13 cellular contexts compared by ENCODE assay signal in genomic region chr9:27482709-27483108, GRCh38. TPM values are rescaled to one million over a fixed set of nuclear protein-coding genes. Genes with fewer than 3 reads are reported as not detected.
A peak's percentile ranks its signal among the peaks of the same experiment; 100 is the strongest.
DNase-seq lines count a peak whose midpoint lies in the region; TF ChIP-seq lines count a peak whose summit lies in the region.
"Had no signal": no experiment of that assay in that cellular context is flagged by ENCODE, and none has a peak within 500 bp of the region (broad histone marks: within the 10 kb centered on the region; RNA-seq: fewer than 3 reads in every experiment).

No MANE protein-coding gene starts in this region.

- peaks cover 85% of the 10 kb centered on the region for H3K36me3 Mint-ChIP-seq in dendritic cell treated with granulocyte-macrophage colony-stimulating factor and Interleukin-4, amounts not matched to agents 40 ng/mL and 50 ng/mL, for 4 days (ENCODE audit: low read depth)

- H3K27me3 Mint-ChIP-seq in dendritic cell treated with granulocyte-macrophage colony-stimulating factor and Interleukin-4, amounts not matched to agents 40 ng/mL and 50 ng/mL, for 4 days = no peaks in the 10 kb centered on the region

- H2AFZ ChIP-seq in osteoblast (ENCODE audit: low read length) = no peak overlapping the region

- H3K4me1 Mint-ChIP-seq in dendritic cell treated with granulocyte-macrophage colony-stimulating factor and Interleukin-4, amounts not matched to agents 40 ng/mL and 50 ng/mL, for 4 days (ENCODE audit: low read depth) = peaks cover 79% of the 10 kb centered on the region

- no peaks in the 10 kb centered on the region for H3K36me3 ChIP-seq in osteoblast (ENCODE audit: insufficient read depth, low read length)

- no peaks in the 10 kb centered on the region for H3K9me3 ChIP-seq in osteoblast (ENCODE audit: low read depth, low read length)

- no peak for TF ChIP-seq CTCF in osteoblast (IDR thresholded peaks at IDR 0.05; ENCODE audit: extremely low read depth, low read depth, low read length)

- H3K4me2 ChIP-seq in osteoblast (ENCODE audit: insufficient read depth, low read length) = no peak overlapping the region

- intact Hi-C loops in dendritic cell treated with granulocyte-macrophage colony-stimulating factor and Interleukin-4, amounts not matched to agents 40 ng/mL and 50 ng/mL, for 4 days (cut with micrococcal nuclease) = loop anchor here (5.0 kb wide), 1 partner anchor 45 kb away; the partner anchor contains the start of gene MOB3B

- H3K79me2 ChIP-seq in osteoblast (ENCODE audit: insufficient read depth, low read length) = no peaks in the 10 kb centered on the region

- H3K4me3 Mint-ChIP-seq in dendritic cell treated with granulocyte-macrophage colony-stimulating factor and Interleukin-4, amounts not matched to agents 40 ng/mL and 50 ng/mL, for 4 days = no peak overlapping the region
- H3K4me3 Mint-ChIP-seq: CD8-positive, alpha-beta T cell; H9 had no signal

- H3K4me1 ChIP-seq in osteoblast (ENCODE audit: insufficient read depth, low read length) = no peaks in the 10 kb centered on the region

- H3K27ac Mint-ChIP-seq in dendritic cell treated with granulocyte-macrophage colony-stimulating factor and Interleukin-4, amounts not matched to agents 40 ng/mL and 50 ng/mL, for 4 days = peak overlapping the region; percentile 22
- H3K27ac Mint-ChIP-seq: CD8-positive, alpha-beta T cell; H9 had no signal

- no peaks in the 10 kb centered on the region for H3K27me3 ChIP-seq in osteoblast (ENCODE audit: insufficient read depth, low read length)
- H3K27me3 ChIP-seq: BLaER1 treated with 17β-estradiol and CSF1 and Interleukin-3, amounts not matched to agents 10 nM and 100 nM had no signal

- H3K9me3 Mint-ChIP-seq in dendritic cell treated with granulocyte-macrophage colony-stimulating factor and Interleukin-4, amounts not matched to agents 40 ng/mL and 50 ng/mL, for 4 days = peaks cover 14% of the 10 kb centered on the region

- no peak overlapping the region for H3K4me3 ChIP-seq in osteoblast (ENCODE audit: insufficient read depth, low read length)
- H3K4me3 ChIP-seq: BLaER1 treated with 17β-estradiol and CSF1 and Interleukin-3, amounts not matched to agents 10 nM and 100 nM had no signal

- DNase-seq in OCI-M1 (lab: John Stamatoyannopoulos, UW) (peak; percentile 36), osteoblast (ENCODE audit: insufficient read length, low spot score, missing footprints) (peak; percentile 34), T-helper 1 cell (no peak), NCI-H2029 treated with DMSO at 0.1 percent for 48 hours (lab: John Stamatoyannopoulos, UW) (no peak), OCI-M2 (lab: John Stamatoyannopoulos, UW; ENCODE audit: unreplicated experiment) (no peak)
- DNase-seq: ACHN; Calu3; CD8-positive, alpha-beta T cell; H9 had no signal

- no peaks in the 10 kb centered on the region for H4K20me1 ChIP-seq in osteoblast (ENCODE audit: insufficient read depth, low read length)
- H4K20me1 ChIP-seq: BLaER1 treated with 17β-estradiol and CSF1 and Interleukin-3, amounts not matched to agents 10 nM and 100 nM had no signal

- no peak overlapping the region for H3K27ac ChIP-seq in osteoblast (ENCODE audit: low read depth, low read length)
- H3K27ac ChIP-seq: BLaER1 treated with 17β-estradiol and CSF1 and Interleukin-3, amounts not matched to agents 10 nM and 100 nM had no signal

RNA-seq across cellular contexts. Expression of gene IFNK, which starts 41.4 kb away (rescaled TPM):
- not detected in 2 replicates for total RNA-seq in osteoblast
- total RNA-seq: Calu3; CD8-positive, alpha-beta T cell; H1; H9; HepG2 had no signal

RNA-seq across cellular contexts. Expression of gene MOB3B, which starts 46.9 kb away (rescaled TPM):
- under 0.01 TPM in 2 replicates for total RNA-seq in osteoblast

Comparison
In these comparisons a context has a peak if more than half of its experiments do, and no peak if none do; other contexts are left out.
1. DNase-seq: peak in OCI-M1 (single experiment) and osteoblast (single experiment); none in T-helper 1 cell (0 of 5), NCI-H2029 treated with DMSO at 0.1 percent for 48 hours (single experiment) and OCI-M2 (single experiment).